ENCODE assay signal across 1 cellular context in genomic region chr15:49610166-49610918, GRCh38.
TF ChIP-seq lines count a peak whose summit lies in the region.

No MANE protein-coding gene starts in this region.

TF ChIP-seq in GM23338, 12 proteins besides CTCF, POLR2A, EP300 and RAD21 (continued from another document):
- TF ChIP-seq ZNF462 (CRISPR knock-in tag; IDR thresholded peaks at IDR 0.05) = no peak
- TF ChIP-seq CREB1 (CRISPR knock-in tag; IDR thresholded peaks at IDR 0.05; ENCODE audit: low read depth) = no peak
- no peak for TF ChIP-seq REST (IDR thresholded peaks at IDR 0.05; ENCODE audit: unreplicated experiment)
- no peak for TF ChIP-seq NANOG (IDR thresholded peaks at IDR 0.05; ENCODE audit: borderline replicate concordance)
- TF ChIP-seq ZNF331 (CRISPR knock-in tag; IDR thresholded peaks at IDR 0.05; ENCODE audit: low read depth) = no peak
- TF ChIP-seq STAT1 (IDR thresholded peaks at IDR 0.05; ENCODE audit: unreplicated experiment) = no peak
- TF ChIP-seq ETS1 (IDR thresholded peaks at IDR 0.05) = no peak
- TF ChIP-seq EZH2 (IDR thresholded peaks at IDR 0.05; ENCODE audit: low read depth, unreplicated experiment) = no peak
- TF ChIP-seq POLR2AphosphoS5 (IDR thresholded peaks at IDR 0.05; ENCODE audit: low read depth) = no peak
